In the genomic region with DNA sequence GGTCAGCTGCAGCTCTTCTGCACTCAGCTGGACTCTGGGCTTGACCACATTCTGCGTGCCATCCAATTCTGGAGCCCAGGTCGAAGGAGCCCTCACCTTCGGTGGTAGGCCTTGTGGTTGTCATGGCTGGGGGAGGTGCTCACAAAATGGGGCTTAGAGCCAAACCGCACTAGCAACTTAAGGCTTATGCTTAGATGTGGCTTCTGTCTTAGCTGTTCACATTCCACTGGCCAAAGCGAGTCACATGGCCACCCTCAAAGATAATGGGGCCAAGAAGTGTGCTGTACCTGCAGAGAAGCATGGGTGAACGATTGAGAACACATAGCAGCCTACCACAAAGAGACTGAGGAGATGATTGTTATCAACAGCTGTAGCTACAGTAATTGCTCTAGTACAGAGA, we compare ENCODE assay signal across 23 cellular contexts.
"Had no signal": no experiment of that assay in that cellular context is flagged by ENCODE, and none has a peak within 500 bp of the region (broad histone marks: within the 10 kb centered on the region; RNA-seq: fewer than 3 reads in every experiment).

No MANE protein-coding gene starts in this region.

- H3K36me3 ChIP-seq: adrenal gland, right lobe of liver, suprapubic skin, WERI-Rb-1 had no signal

- H3K79me2 ChIP-seq: parathyroid adenoma had no signal

- H3K9me3 ChIP-seq: adrenal gland, ascending aorta, right lobe of liver, stomach, suprapubic skin, tibial nerve had no signal

- H3K9ac ChIP-seq: parathyroid adenoma had no signal

- DNase-seq: activated CD4-positive, alpha-beta T cell treated with anti-CD3 and anti-CD28 coated beads, Interleukin-2, amount 10 ng/mL, durations not matched to agents 7 days and 5 days; activated CD4-positive, CD25-positive, alpha-beta regulatory T cell treated with anti-CD3 and anti-CD28 coated beads, Interleukin-2, amount 50 U/mL, for 72 hours; activated T-cell treated with anti-CD3 and anti-CD28 coated beads, Interleukin-2, amount 50 U/mL, for 1 hour; adrenal gland; effector memory CD4-positive, alpha-beta T cell; foreskin melanocyte; kidney; naive B cell; nucleus accumbens; right lobe of liver; small intestine; stimulated activated CD4-positive, alpha-beta T cell treated with anti-CD3 and anti-CD28 coated beads, Interleukin-2, amount 100 ng/mL, for 24 hours; stomach; WERI-Rb-1 had no signal

- ATAC-seq: activated T-helper 17 cell treated with anti-CD3 and anti-CD28 coated beads, Interleukin-2, amount 50 U/mL, for 72 hours; esophagus mucosa; left lobe of liver; right lobe of liver; stimulated activated memory B cell treated with anti-CD40 and anti-IgM and Interleukin-4, amounts not matched to agents 10 μg/mL and 1 μg/mL and 100 μg/mL, for 72 hours had no signal

- H2AFZ ChIP-seq: parathyroid adenoma had no signal

- H3K27ac ChIP-seq: adrenal gland, ascending aorta, parathyroid adenoma, right lobe of liver, stomach, suprapubic skin, tibial nerve had no signal

- H3K4me1 ChIP-seq: adrenal gland, ascending aorta, parathyroid adenoma, right lobe of liver, stomach, suprapubic skin, tibial nerve had no signal

- H3K4me3 ChIP-seq: adrenal gland, ascending aorta, lung, right lobe of liver, stomach, suprapubic skin, tibial nerve had no signal

- H3K27me3 ChIP-seq: adrenal gland, ascending aorta, right lobe of liver, stomach, suprapubic skin, tibial nerve had no signal
